2 cellular contexts compared by ENCODE assay signal in the genomic region with DNA sequence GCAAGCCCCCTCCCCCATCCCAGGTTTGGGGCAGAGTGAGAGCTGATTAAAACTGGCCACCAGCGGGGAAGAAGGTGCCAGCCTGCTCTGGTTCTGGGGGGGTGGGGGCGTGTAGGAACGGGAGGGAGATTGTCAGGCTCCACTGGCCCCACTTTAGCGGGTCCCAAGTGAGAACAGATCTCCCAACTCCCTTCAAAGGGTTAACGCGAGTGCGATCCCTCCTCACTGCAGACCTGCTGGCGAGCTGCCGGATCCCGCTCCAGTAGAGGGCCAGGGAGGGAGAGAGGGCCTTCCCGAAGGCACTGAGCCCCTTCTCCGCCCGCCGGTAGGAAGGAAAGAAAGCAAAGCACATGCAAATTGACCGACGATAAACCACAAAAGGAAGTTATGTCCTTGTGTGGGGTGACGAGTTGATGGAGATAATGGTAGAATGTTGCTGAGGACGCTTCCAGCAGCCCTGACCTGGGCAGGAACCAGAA.
TF ChIP-seq lines count a peak whose summit lies in the region.

No MANE protein-coding gene starts in this region.

TF ChIP-seq in SK-N-SH, 30 proteins besides CTCF, POLR2A, EP300 and RAD21 (continued from another document):
- TF ChIP-seq, protein P1, sequence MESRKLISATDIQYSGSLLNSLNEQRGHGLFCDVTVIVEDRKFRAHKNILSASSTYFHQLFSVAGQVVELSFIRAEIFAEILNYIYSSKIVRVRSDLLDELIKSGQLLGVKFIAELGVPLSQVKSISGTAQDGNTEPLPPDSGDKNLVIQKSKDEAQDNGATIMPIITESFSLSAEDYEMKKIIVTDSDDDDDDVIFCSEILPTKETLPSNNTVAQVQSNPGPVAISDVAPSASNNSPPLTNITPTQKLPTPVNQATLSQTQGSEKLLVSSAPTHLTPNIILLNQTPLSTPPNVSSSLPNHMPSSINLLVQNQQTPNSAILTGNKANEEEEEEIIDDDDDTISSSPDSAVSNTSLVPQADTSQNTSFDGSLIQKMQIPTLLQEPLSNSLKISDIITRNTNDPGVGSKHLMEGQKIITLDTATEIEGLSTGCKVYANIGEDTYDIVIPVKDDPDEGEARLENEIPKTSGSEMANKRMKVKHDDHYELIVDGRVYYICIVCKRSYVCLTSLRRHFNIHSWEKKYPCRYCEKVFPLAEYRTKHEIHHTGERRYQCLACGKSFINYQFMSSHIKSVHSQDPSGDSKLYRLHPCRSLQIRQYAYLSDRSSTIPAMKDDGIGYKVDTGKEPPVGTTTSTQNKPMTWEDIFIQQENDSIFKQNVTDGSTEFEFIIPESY (IDR thresholded peaks at IDR 0.05; ENCODE audit: borderline replicate concordance, low read depth): no peak
- no peak for TF ChIP-seq TAF1 (IDR thresholded peaks at IDR 0.05; ENCODE audit: borderline replicate concordance, low read depth, low read length)
- TF ChIP-seq, protein P2, sequence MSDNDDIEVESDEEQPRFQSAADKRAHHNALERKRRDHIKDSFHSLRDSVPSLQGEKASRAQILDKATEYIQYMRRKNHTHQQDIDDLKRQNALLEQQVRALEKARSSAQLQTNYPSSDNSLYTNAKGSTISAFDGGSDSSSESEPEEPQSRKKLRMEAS (IDR thresholded peaks at IDR 0.05; ENCODE audit: low read depth): no peak
- TF ChIP-seq MEF2A (IDR thresholded peaks at IDR 0.05; ENCODE audit: borderline replicate concordance, low read depth): no peak
- no peak for TF ChIP-seq NRF1 (IDR thresholded peaks at IDR 0.05; ENCODE audit: low read depth, low read length)
- no peak for TF ChIP-seq SIN3A (IDR thresholded peaks at IDR 0.05; ENCODE audit: borderline replicate concordance, low read depth, low read length)
- no peak for TF ChIP-seq CHD2 (IDR thresholded peaks at IDR 0.05; ENCODE audit: low read length, partially characterized antibody)
- TF ChIP-seq FOSL2 (IDR thresholded peaks at IDR 0.05; ENCODE audit: borderline replicate concordance, low read depth): no peak
- no peak for TF ChIP-seq RFX5 (IDR thresholded peaks at IDR 0.05; ENCODE audit: low read length)
- TF ChIP-seq ELF1 (IDR thresholded peaks at IDR 0.05): no peak
- no peak for TF ChIP-seq EZH2phosphoT487 (IDR thresholded peaks at IDR 0.05; ENCODE audit: borderline replicate concordance, low read depth)
- TF ChIP-seq, protein P3, sequence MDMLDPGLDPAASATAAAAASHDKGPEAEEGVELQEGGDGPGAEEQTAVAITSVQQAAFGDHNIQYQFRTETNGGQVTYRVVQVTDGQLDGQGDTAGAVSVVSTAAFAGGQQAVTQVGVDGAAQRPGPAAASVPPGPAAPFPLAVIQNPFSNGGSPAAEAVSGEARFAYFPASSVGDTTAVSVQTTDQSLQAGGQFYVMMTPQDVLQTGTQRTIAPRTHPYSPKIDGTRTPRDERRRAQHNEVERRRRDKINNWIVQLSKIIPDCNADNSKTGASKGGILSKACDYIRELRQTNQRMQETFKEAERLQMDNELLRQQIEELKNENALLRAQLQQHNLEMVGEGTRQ (IDR thresholded peaks at IDR 0.05; ENCODE audit: borderline replicate concordance, low read depth, low read length): no peak
- TF ChIP-seq FOXM1 (IDR thresholded peaks at IDR 0.05; ENCODE audit: low read depth): no peak
- TF ChIP-seq GATA2 (CRISPR knock-in tag; IDR thresholded peaks at IDR 0.05): no peak
- TF ChIP-seq RCOR1 (IDR thresholded peaks at IDR 0.05; ENCODE audit: low read length): no peak
- TF ChIP-seq NFIC (IDR thresholded peaks at IDR 0.05; ENCODE audit: borderline replicate concordance): no peak
- TF ChIP-seq, protein P4, sequence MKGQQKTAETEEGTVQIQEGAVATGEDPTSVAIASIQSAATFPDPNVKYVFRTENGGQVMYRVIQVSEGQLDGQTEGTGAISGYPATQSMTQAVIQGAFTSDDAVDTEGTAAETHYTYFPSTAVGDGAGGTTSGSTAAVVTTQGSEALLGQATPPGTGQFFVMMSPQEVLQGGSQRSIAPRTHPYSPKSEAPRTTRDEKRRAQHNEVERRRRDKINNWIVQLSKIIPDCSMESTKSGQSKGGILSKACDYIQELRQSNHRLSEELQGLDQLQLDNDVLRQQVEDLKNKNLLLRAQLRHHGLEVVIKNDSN (IDR thresholded peaks at IDR 0.05; ENCODE audit: borderline replicate concordance, low read depth): no peak

TF ChIP-seq in SK-N-SH treated with all-trans-retinoic acid at 6 μM for 48 hours, 23 proteins besides CTCF, POLR2A, EP300 and RAD21 (continued from another document):
- TF ChIP-seq PPARA (CRISPR knock-in tag; IDR thresholded peaks at IDR 0.05; ENCODE audit: borderline replicate concordance) (no peak), ARNTL (CRISPR knock-in tag; IDR thresholded peaks at IDR 0.05; ENCODE audit: borderline replicate concordance, low read depth) (no peak), TOX (CRISPR knock-in tag; IDR thresholded peaks at IDR 0.05; ENCODE audit: borderline replicate concordance) (no peak), OSR1 (CRISPR knock-in tag; IDR thresholded peaks at IDR 0.05) (no peak), ISL1 (CRISPR knock-in tag; IDR thresholded peaks at IDR 0.05) (no peak), ZFP3 (CRISPR knock-in tag; IDR thresholded peaks at IDR 0.05) (no peak), CSDC2 (CRISPR knock-in tag; IDR thresholded peaks at IDR 0.05) (no peak), TCF4 (CRISPR knock-in tag; IDR thresholded peaks at IDR 0.05; ENCODE audit: borderline replicate concordance) (no peak)
- TF ChIP-seq, protein P5, sequence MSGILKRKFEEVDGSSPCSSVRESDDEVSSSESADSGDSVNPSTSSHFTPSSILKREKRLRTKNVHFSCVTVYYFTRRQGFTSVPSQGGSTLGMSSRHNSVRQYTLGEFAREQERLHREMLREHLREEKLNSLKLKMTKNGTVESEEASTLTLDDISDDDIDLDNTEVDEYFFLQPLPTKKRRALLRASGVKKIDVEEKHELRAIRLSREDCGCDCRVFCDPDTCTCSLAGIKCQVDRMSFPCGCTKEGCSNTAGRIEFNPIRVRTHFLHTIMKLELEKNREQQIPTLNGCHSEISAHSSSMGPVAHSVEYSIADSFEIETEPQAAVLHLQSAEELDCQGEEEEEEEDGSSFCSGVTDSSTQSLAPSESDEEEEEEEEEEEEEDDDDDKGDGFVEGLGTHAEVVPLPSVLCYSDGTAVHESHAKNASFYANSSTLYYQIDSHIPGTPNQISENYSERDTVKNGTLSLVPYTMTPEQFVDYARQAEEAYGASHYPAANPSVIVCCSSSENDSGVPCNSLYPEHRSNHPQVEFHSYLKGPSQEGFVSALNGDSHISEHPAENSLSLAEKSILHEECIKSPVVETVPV (CRISPR knock-in tag; IDR thresholded peaks at IDR 0.05): no peak
- TF ChIP-seq, protein P6, sequence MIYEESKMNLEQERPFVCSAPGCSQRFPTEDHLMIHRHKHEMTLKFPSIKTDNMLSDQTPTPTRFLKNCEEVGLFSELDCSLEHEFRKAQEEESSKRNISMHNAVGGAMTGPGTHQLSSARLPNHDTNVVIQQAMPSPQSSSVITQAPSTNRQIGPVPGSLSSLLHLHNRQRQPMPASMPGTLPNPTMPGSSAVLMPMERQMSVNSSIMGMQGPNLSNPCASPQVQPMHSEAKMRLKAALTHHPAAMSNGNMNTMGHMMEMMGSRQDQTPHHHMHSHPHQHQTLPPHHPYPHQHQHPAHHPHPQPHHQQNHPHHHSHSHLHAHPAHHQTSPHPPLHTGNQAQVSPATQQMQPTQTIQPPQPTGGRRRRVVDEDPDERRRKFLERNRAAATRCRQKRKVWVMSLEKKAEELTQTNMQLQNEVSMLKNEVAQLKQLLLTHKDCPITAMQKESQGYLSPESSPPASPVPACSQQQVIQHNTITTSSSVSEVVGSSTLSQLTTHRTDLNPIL (CRISPR knock-in tag; IDR thresholded peaks at IDR 0.05; ENCODE audit: low read depth): no peak
- TF ChIP-seq, protein P7, sequence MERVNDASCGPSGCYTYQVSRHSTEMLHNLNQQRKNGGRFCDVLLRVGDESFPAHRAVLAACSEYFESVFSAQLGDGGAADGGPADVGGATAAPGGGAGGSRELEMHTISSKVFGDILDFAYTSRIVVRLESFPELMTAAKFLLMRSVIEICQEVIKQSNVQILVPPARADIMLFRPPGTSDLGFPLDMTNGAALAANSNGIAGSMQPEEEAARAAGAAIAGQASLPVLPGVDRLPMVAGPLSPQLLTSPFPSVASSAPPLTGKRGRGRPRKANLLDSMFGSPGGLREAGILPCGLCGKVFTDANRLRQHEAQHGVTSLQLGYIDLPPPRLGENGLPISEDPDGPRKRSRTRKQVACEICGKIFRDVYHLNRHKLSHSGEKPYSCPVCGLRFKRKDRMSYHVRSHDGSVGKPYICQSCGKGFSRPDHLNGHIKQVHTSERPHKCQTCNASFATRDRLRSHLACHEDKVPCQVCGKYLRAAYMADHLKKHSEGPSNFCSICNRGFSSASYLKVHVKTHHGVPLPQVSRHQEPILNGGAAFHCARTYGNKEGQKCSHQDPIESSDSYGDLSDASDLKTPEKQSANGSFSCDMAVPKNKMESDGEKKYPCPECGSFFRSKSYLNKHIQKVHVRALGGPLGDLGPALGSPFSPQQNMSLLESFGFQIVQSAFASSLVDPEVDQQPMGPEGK (CRISPR knock-in tag; IDR thresholded peaks at IDR 0.05; ENCODE audit: borderline replicate concordance): no peak
